ENCODE assay signal across 21 cellular contexts in the genomic region with DNA sequence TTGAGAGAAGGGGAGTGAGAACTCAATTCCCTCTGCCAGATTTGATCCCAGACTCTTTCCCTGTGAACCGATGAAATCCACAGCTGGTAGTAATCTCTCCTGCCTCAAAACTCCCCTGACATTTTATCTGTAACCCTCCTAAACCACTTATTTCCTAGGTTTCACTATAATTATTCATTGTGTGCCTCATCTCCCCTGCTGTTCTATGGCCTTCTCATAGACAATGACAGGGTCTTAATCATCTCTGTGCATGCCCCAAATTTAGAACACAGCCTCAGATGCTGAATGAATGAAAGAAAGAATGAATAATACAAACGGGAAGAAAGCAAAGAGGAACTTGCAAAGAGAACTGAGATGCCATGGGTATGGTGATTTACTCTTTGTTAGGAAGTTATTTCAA.
"Had no signal": no experiment of that assay in that cellular context is flagged by ENCODE, and none has a peak within 500 bp of the region (broad histone marks: within the 10 kb centered on the region; RNA-seq: fewer than 3 reads in every experiment).

No MANE protein-coding gene starts in this region.

- H3K36me3 ChIP-seq: WERI-Rb-1 had no signal

- H3K4me3 ChIP-seq: SK-N-MC had no signal

- H3K27ac ChIP-seq: SK-N-MC, WERI-Rb-1 had no signal

- DNase-seq: activated CD4-positive, alpha-beta T cell treated with anti-CD3 and anti-CD28 coated beads for 4 hours; activated CD8-positive, alpha-beta memory T cell treated with anti-CD3 and anti-CD28 coated beads, Interleukin-2, amount 50 U/mL, for 48 hours; activated CD8-positive, alpha-beta T cell treated with anti-CD3 and anti-CD28 coated beads for 36 hours; activated effector memory CD4-positive, alpha-beta T cell treated with Interleukin-2 at 50 U/mL for 16 hours; activated naive CD4-positive, alpha-beta T cell; activated T-cell treated with anti-CD3 and anti-CD28 coated beads, Interleukin-2, amount 50 U/mL, for 1 hour; anterior cingulate cortex; cerebellar nuclear complex; Kasumi-1; KBM-7; NCI-H1105; NCI-H1436; NCI-H1694 treated with DMSO at 0.1 percent for 48 hours; NCI-H2081; NCI-H510A treated with DMSO at 0.1 percent for 48 hours; NCI-H69; NK-92 treated with Interleukin-12 subunit alpha and Interleukin-12 subunit beta, amount 100 ng/mL, for 24 hours; T-cell; WERI-Rb-1 had no signal

- ATAC-seq: activated CD4-positive, CD25-positive, alpha-beta regulatory T cell treated with anti-CD3 and anti-CD28 coated beads, Interleukin-2, amount 50 U/mL, for 24 hours; activated CD8-positive, alpha-beta T cell treated with anti-CD3 and anti-CD28 coated beads for 36 hours; T-cell had no signal
